In the genomic region with DNA sequence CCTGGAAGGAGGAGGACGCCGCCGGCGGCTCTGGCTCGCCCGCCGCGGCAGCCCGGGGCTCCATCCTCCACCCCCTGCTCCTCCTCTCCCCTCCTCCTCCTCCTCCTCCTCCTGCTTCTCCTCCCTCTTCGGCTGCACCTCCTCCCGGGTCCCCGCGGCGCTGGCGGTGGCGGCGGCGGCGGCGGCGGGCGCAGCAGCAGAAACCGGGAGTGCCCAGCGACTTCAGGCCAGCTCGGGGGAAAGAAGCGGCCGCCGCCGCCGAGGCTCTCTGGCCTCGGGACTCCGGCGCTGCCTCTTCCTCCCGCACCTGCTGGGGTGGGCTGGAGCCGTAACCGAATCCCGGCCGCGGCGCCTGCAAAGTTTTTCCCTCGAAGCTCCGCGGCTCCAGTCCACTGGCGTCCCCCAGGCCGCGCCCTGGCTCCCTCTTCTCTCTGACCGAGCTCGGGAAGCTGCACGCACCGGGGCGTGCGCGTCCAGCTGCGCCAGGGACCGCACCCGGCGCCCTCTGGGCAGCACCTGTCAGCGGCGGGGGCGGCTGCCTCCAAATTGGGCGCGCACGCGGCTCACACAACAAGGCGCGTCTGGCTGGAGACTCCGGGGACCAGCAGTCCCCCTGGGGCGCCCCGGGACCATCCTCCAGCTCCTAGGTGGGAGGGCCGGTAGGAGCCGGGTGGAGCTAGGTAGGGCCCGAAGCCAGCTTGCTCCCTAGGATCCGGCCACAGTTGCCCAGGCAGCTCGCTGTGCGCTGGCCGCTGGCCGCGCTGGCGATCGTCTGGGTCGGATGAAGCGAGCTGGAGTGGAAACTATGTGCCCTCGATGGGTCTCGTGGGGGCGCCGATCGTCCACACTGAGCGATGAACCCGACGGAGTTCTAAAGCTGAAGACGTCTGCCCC, we compare ENCODE assay signal across 8 cellular contexts. TPM values are rescaled to one million over a fixed set of nuclear protein-coding genes. Genes with fewer than 3 reads are reported as not detected.
DNase-seq lines count a peak whose midpoint lies in the region; ATAC-seq and TF ChIP-seq lines count a peak whose summit lies in the region.

A gene (minus strand): TSS at position 583 of the 894 bp plus-strand sequence.

- peak; percentile 34 for DNase-seq in DMS53 treated with DMSO at 0.1 percent for 48 hours (lab: John Stamatoyannopoulos, UW; ENCODE audit: unreplicated experiment)
- DNase-seq in LNCaP clone FGC (ENCODE audit: low read depth) = no peak
- DNase-seq in activated B cell treated with CpG ODN at 0.5 μM for 24 hours = peak; percentile 16
- peak; percentile 5 for DNase-seq in fibroblast of villous mesenchyme (ENCODE audit: low read depth)
- DNase-seq in NAMALWA (ENCODE audit: low spot score) = no peak

- H3K9me3 Mint-ChIP-seq in activated B cell treated with CpG ODN at 0.5 μM for 24 hours (no peaks in the 10 kb centered on the region), nephron (no peaks in the 10 kb centered on the region)

- H3K4me3 ChIP-seq in LNCaP clone FGC (ENCODE audit: low read depth, low read length) = peak within 1 kb of the TSS; percentile 60
- peak within 1 kb of the TSS; percentile 53 for H3K4me3 ChIP-seq in fibroblast of villous mesenchyme (ENCODE audit: low read depth, low read length)

- TF ChIP-seq CTCF in LNCaP clone FGC (IDR thresholded peaks at IDR 0.05; ENCODE audit: control insufficient read depth, extremely low read depth, insufficient read depth) (peak; percentile 57), activated B cell treated with CpG ODN at 0.5 μM for 24 hours (IDR thresholded peaks at IDR 0.05) (no peak), fibroblast of villous mesenchyme (IDR thresholded peaks at IDR 0.05; ENCODE audit: insufficient read depth, low read depth, low read length) (no peak), nephron (IDR thresholded peaks at IDR 0.05; ENCODE audit: unreplicated experiment in 3 of 3) (no peak)

- ATAC-seq in GM21526 (IDR thresholded peaks at IDR 0.05; ENCODE audit: low FRiP score, unreplicated experiment) (peak; percentile 28), activated B cell treated with CpG ODN at 0.5 μM for 24 hours (ENCODE audit: low read depth) (no peak), HG02623 (IDR thresholded peaks at IDR 0.05; ENCODE audit: unreplicated experiment) (no peak)

- H3K36me3 Mint-ChIP-seq in activated B cell treated with CpG ODN at 0.5 μM for 24 hours (ENCODE audit: low read depth) (no peaks in the 10 kb centered on the region), nephron (ENCODE audit: low read depth) (no peaks in the 10 kb centered on the region)

- peaks cover 36% of the 10 kb centered on the region for H3K27me3 Mint-ChIP-seq in activated B cell treated with CpG ODN at 0.5 μM for 24 hours
- peaks cover 76% of the 10 kb centered on the region for H3K27me3 Mint-ChIP-seq in nephron (ENCODE audit: low read depth)

- CTCF ChIA-PET in activated B cell treated with CpG ODN at 0.5 μM for 24 hours (lab: Charles Lee) = interaction anchor here (1.0 kb wide), 1 partner anchor 22 kb away, joined by 3 read pairs; no protein-coding TSS in a partner anchor

- POLR2A ChIA-PET in activated B cell treated with CpG ODN at 0.5 μM for 24 hours (lab: Charles Lee) = no interaction called here

- H3K4me3 Mint-ChIP-seq in activated B cell treated with CpG ODN at 0.5 μM for 24 hours = peak within 1 kb of the TSS; percentile 59
- H3K4me3 Mint-ChIP-seq in nephron = peak within 1 kb of the TSS; percentile 78 to 91 (median 90)

- intact Hi-C loops in activated B cell treated with CpG ODN at 0.5 μM for 24 hours (cut with micrococcal nuclease) = no loop called here

- no peak within 1 kb of the TSS for H3K27ac Mint-ChIP-seq in activated B cell treated with CpG ODN at 0.5 μM for 24 hours
- no peak within 1 kb of the TSS for H3K27ac Mint-ChIP-seq in nephron

- H3K4me1 Mint-ChIP-seq in activated B cell treated with CpG ODN at 0.5 μM for 24 hours (peaks cover 11% of the 10 kb centered on the region), nephron (peaks cover 13% of the 10 kb centered on the region)

RNA-seq across cellular contexts. Expression of the gene that starts here (rescaled TPM):
- total RNA-seq in activated B cell treated with CpG ODN at 0.5 μM for 24 hours (0.86 and 1.9 TPM in 2 replicates), fibroblast of villous mesenchyme (14.7 and 20.9 TPM in 2 replicates)

Comparison
In these comparisons a context has a peak if more than half of its experiments do, and no peak if none do; other contexts are left out.
1. DNase-seq: peak in DMS53 treated with DMSO at 0.1 percent for 48 hours (single experiment), activated B cell treated with CpG ODN at 0.5 μM for 24 hours (single experiment) and fibroblast of villous mesenchyme (single experiment); none in LNCaP clone FGC (single experiment) and NAMALWA (single experiment).